Comparison of ENCODE assay signal across 15 cellular contexts in the genomic region with DNA sequence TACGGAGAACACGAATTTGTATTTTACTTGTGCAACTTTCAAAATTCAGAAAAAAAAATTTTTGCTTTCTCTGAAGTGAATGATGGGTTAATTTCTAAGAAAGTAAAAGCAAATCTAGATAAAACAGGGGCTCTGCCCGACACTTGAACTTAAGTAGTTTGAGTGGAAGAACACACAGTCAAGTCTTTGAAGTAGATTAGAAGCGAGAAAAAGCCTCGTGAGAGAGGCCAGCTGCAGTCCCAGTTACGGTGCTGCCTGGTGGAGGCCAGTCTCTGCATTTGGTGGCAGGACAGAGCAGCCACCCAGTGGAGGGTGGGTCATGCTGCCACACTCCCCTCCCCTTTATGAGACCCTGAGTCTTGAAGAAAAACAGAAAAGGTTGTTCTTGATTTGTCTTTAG.
A peak's percentile ranks its signal among the peaks of the same experiment; 100 is the strongest.
DNase-seq lines count a peak whose midpoint lies in the region; ATAC-seq and TF ChIP-seq lines count a peak whose summit lies in the region.
"Had no signal": no experiment of that assay in that cellular context is flagged by ENCODE, and none has a peak within 500 bp of the region (broad histone marks: within the 10 kb centered on the region; RNA-seq: fewer than 3 reads in every experiment).

No MANE protein-coding gene starts in this region.

- H3K36me3 ChIP-seq in spleen (peaks cover 0 to 98% (median 66%) of the 10 kb centered on the region in 6 donors), H7 (replicated peaks; ENCODE audit: control insufficient read depth, insufficient read depth, low read length) (no peaks in the 10 kb centered on the region)
- H3K36me3 ChIP-seq: transverse colon had no signal

- ATAC-seq in activated T-cell treated with anti-CD3 and anti-CD28 coated beads, Interleukin-2, amount 50 U/mL, for 72 hours (replicated peaks in 1 of 2) = peak; percentile 14 to 20
- peak; percentile 5 for ATAC-seq in HG03139 (IDR thresholded peaks at IDR 0.05; ENCODE audit: unreplicated experiment)
- ATAC-seq in activated T-helper 17 cell treated with anti-CD3 and anti-CD28 coated beads, Interleukin-2, amount 50 U/mL, for 72 hours (replicated peaks) = peak; percentile 32
- ATAC-seq: Right ventricle myocardium inferior had no signal

- no peaks in the 10 kb centered on the region for H3K27me3 Mint-ChIP-seq in activated T-cell treated with anti-CD3 and anti-CD28 coated beads, Interleukin-2, amount 50 U/mL, for 72 hours (ENCODE audit: low read depth)
- no peaks in the 10 kb centered on the region for H3K27me3 Mint-ChIP-seq in activated T-helper 17 cell treated with anti-CD3 and anti-CD28 coated beads, Interleukin-2, amount 50 U/mL, for 72 hours

- peaks cover 22% of the 10 kb centered on the region for H3K4me1 Mint-ChIP-seq in activated T-cell treated with anti-CD3 and anti-CD28 coated beads, Interleukin-2, amount 50 U/mL, for 72 hours (ENCODE audit: low read depth)
- H3K4me1 Mint-ChIP-seq in activated T-helper 17 cell treated with anti-CD3 and anti-CD28 coated beads, Interleukin-2, amount 50 U/mL, for 72 hours = peaks cover 39% of the 10 kb centered on the region

- H3K36me3 Mint-ChIP-seq in activated T-cell treated with anti-CD3 and anti-CD28 coated beads, Interleukin-2, amount 50 U/mL, for 72 hours (ENCODE audit: insufficient read depth in 2 of 2) = peaks cover 16 to 33% of the 10 kb centered on the region in 2 donors
- H3K36me3 Mint-ChIP-seq in activated T-helper 17 cell treated with anti-CD3 and anti-CD28 coated beads, Interleukin-2, amount 50 U/mL, for 72 hours (ENCODE audit: low read depth) = peaks cover 96% of the 10 kb centered on the region

- H3K27ac ChIP-seq in spleen = peak overlapping the region in 5 of 8 donors; percentile 13 to 56 (median 20)
- H3K27ac ChIP-seq: parathyroid adenoma, transverse colon had no signal

- H3K4me3 ChIP-seq in spleen (no peak overlapping the region), H7 (ENCODE audit: insufficient read depth, low read depth, low read length) (no peak overlapping the region)
- H3K4me3 ChIP-seq: transverse colon had no signal

- intact Hi-C loops in spleen (cut with DNase I; ENCODE audit: low total_unique reads) = no loop called here

- peaks cover 0 to 9% of the 10 kb centered on the region in 2 donors for H3K9me3 Mint-ChIP-seq in activated T-cell treated with anti-CD3 and anti-CD28 coated beads, Interleukin-2, amount 50 U/mL, for 72 hours
- H3K9me3 Mint-ChIP-seq in activated T-helper 17 cell treated with anti-CD3 and anti-CD28 coated beads, Interleukin-2, amount 50 U/mL, for 72 hours = no peaks in the 10 kb centered on the region

- H3K4me1 ChIP-seq in spleen = peaks cover 0 to 35% (median 14%) of the 10 kb centered on the region in 6 donors
- H3K4me1 ChIP-seq: parathyroid adenoma, transverse colon had no signal

- DNase-seq in activated T-cell treated with anti-CD3 and anti-CD28 coated beads, Interleukin-2, amount 50 U/mL, for 72 hours = no peak
- no peak for DNase-seq in activated T-cell treated with anti-CD3 and anti-CD28 coated beads, Interleukin-2, amount 50 U/mL, for 48 hours
- peak; percentile 44 for DNase-seq in spleen
- DNase-seq in kidney tubule cell (ENCODE audit: low spot score) = no peak
- DNase-seq in H7 = no peak
- DNase-seq in 8988T = no peak
- DNase-seq: activated CD8-positive, alpha-beta memory T cell treated with anti-CD3 and anti-CD28 coated beads, Interleukin-2, amount 50 U/mL, for 4 hours; Kasumi-1; NCI-H2029; NCI-H748 treated with DMSO at 0.1 percent for 48 hours; transverse colon had no signal

- H3K4me3 Mint-ChIP-seq in activated T-cell treated with anti-CD3 and anti-CD28 coated beads, Interleukin-2, amount 50 U/mL, for 72 hours = peak overlapping the region in 1 of 2 donors; percentile 61
- peak overlapping the region; percentile 69 for H3K4me3 Mint-ChIP-seq in activated T-helper 17 cell treated with anti-CD3 and anti-CD28 coated beads, Interleukin-2, amount 50 U/mL, for 72 hours

- H3K9me3 ChIP-seq in spleen = no peaks in the 10 kb centered on the region
- H3K9me3 ChIP-seq: transverse colon had no signal

- WGBS in spleen, 5 donors = 68 to 85% (median 74%) methylated on average over 6 of the region's 6 CpGs

- H3K27ac Mint-ChIP-seq in activated T-cell treated with anti-CD3 and anti-CD28 coated beads, Interleukin-2, amount 50 U/mL, for 72 hours = peak overlapping the region; percentile 81
- peak overlapping the region; percentile 85 for H3K27ac Mint-ChIP-seq in activated T-helper 17 cell treated with anti-CD3 and anti-CD28 coated beads, Interleukin-2, amount 50 U/mL, for 72 hours

- no peak for TF ChIP-seq CTCF in spleen (IDR thresholded peaks at IDR 0.05 in 8 of 11, conservative IDR thresholded peaks at IDR 0.05 in 3 of 11)

- H3K27me3 ChIP-seq in spleen (replicated peaks in 1 of 7) = no peaks in the 10 kb centered on the region
- no peaks in the 10 kb centered on the region for H3K27me3 ChIP-seq in H7 (ENCODE audit: control insufficient read depth, insufficient read depth, low read length)
- H3K27me3 ChIP-seq: transverse colon had no signal

- no peak for TF ChIP-seq POLR2A in spleen (IDR thresholded peaks at IDR 0.05)
